In the genomic region with DNA sequence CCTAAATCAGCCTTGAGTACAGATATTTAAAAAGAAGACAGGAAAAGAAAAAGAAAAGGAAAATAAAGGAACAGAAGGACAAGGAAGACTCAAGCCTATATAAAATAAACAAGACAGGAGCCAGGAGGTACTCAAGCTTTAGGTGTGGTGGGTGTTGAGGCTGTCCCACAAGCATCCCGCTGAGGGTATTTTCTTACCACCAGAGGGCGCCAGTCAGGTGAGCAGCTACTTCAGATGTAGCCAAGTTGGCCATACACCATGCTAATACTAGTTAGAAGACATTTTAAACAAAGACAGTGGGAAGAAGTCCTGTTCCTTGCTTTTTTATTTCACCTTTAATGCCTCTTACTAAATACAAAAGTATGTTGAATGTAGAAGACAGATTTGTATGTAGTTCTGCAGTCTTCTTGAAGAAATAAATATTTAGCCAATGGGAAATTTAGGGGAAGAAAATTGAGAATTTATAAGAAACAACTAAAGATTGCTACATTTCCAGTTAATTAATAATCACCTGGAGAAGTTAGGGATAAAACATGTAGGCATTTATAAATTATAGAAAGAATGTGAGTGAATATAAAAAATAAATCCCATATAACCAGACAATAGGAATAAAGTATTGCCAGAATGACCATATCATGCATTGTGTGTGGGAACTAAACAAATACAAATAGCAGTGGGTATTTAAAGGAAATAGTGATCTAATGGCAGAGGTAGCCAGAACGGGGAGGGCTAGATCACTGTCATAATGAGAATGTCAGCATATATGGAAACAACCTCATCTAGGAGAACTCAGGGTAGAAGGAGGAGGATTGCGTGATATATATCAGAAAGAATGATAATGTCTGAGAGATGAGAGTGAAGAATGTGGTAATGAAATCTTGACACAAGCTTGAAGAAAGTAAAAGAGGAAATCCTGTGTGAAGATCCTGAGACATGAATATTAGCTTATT, we compare ENCODE assay signal across 10 cellular contexts.
DNase-seq lines count a peak whose midpoint lies in the region; ATAC-seq and TF ChIP-seq lines count a peak whose summit lies in the region.
"Had no signal": no experiment of that assay in that cellular context is flagged by ENCODE, and none has a peak within 500 bp of the region (broad histone marks: within the 10 kb centered on the region; RNA-seq: fewer than 3 reads in every experiment).

No MANE protein-coding gene starts in this region.

- H3K4me3 ChIP-seq in LNCaP clone FGC (ENCODE audit: low read depth, low read length): no peak overlapping the region
- no peak overlapping the region for H3K4me3 ChIP-seq in ascending aorta
- H3K4me3 ChIP-seq: BLaER1, skin epidermis had no signal

- ATAC-seq in GM21825 (IDR thresholded peaks at IDR 0.05; ENCODE audit: unreplicated experiment): peak; percentile 80

- H3K4me1 Mint-ChIP-seq in T-helper 2 cell treated with Interferon-gamma antibody and Interleukin-4, amounts not matched to agents 5 μg/mL and 100 μg/mL, for 36 hours (ENCODE audit: low read depth): peaks cover 24% of the 10 kb centered on the region
- peaks cover 5 to 14% of the 10 kb centered on the region in 2 donors for H3K4me1 Mint-ChIP-seq in immature natural killer cell

- DNase-seq in DMS153 (lab: John Stamatoyannopoulos, UW): peak; percentile 1
- no peak for DNase-seq in DMS153 treated with DMSO at 0.1 percent for 48 hours (lab: John Stamatoyannopoulos, UW; ENCODE audit: unreplicated experiment)
- DNase-seq in LNCaP clone FGC (ENCODE audit: low read depth): peak; percentile 41
- DNase-seq in T-helper 2 cell treated with Interferon-gamma antibody and Interleukin-4, amounts not matched to agents 5 μg/mL and 100 μg/mL, for 36 hours (ENCODE audit: low spot score): peak; percentile 57
- DNase-seq in ascending aorta (ENCODE audit: low spot score in 2 of 2): peak in 1 of 2 donors; percentile 76
- DNase-seq in immature natural killer cell: peak; percentile 46 to 53 (median 50)
- DNase-seq in stimulated activated CD4-positive, alpha-beta T cell treated with anti-CD3 and anti-CD28 coated beads, Interleukin-1b, Interleukin-23, amount 100 ng/mL, for 48 hours: peak; percentile 76

- H3K36me3 Mint-ChIP-seq in T-helper 2 cell treated with Interferon-gamma antibody and Interleukin-4, amounts not matched to agents 5 μg/mL and 100 μg/mL, for 36 hours (ENCODE audit: low read depth): no peaks in the 10 kb centered on the region
- peaks cover 0 to 14% (median 7%) of the 10 kb centered on the region in 3 donors for H3K36me3 Mint-ChIP-seq in immature natural killer cell

- intact Hi-C loops in ascending aorta (cut with DNase I): no loop called here

- H3K27me3 ChIP-seq in ascending aorta: no peaks in the 10 kb centered on the region
- H3K27me3 ChIP-seq: BLaER1 had no signal

- H3K27ac Mint-ChIP-seq in T-helper 2 cell treated with Interferon-gamma antibody and Interleukin-4, amounts not matched to agents 5 μg/mL and 100 μg/mL, for 36 hours: peak overlapping the region; percentile 1
- peak overlapping the region in 1 of 6 donors; percentile 29 for H3K27ac Mint-ChIP-seq in immature natural killer cell

- no peaks in the 10 kb centered on the region for H3K9me3 Mint-ChIP-seq in T-helper 2 cell treated with Interferon-gamma antibody and Interleukin-4, amounts not matched to agents 5 μg/mL and 100 μg/mL, for 36 hours
- no peaks in the 10 kb centered on the region for H3K9me3 Mint-ChIP-seq in immature natural killer cell

- H3K4me3 Mint-ChIP-seq in T-helper 2 cell treated with Interferon-gamma antibody and Interleukin-4, amounts not matched to agents 5 μg/mL and 100 μg/mL, for 36 hours: no peak overlapping the region
- no peak overlapping the region for H3K4me3 Mint-ChIP-seq in immature natural killer cell

- peak; percentile 82 for TF ChIP-seq CTCF in LNCaP clone FGC (IDR thresholded peaks at IDR 0.05; ENCODE audit: control insufficient read depth, extremely low read depth, insufficient read depth)
- peak in 2 of 3 experiments; percentile 46 to 55 for TF ChIP-seq CTCF in ascending aorta (IDR thresholded peaks at IDR 0.05)

- H3K36me3 ChIP-seq in ascending aorta: no peaks in the 10 kb centered on the region
- H3K36me3 ChIP-seq: BLaER1 had no signal

- no peaks in the 10 kb centered on the region for H3K9me3 ChIP-seq in ascending aorta
- H3K9me3 ChIP-seq: BLaER1 had no signal

- no peaks in the 10 kb centered on the region for H3K27me3 Mint-ChIP-seq in T-helper 2 cell treated with Interferon-gamma antibody and Interleukin-4, amounts not matched to agents 5 μg/mL and 100 μg/mL, for 36 hours (ENCODE audit: low read depth)
- no peaks in the 10 kb centered on the region for H3K27me3 Mint-ChIP-seq in immature natural killer cell (ENCODE audit: low read depth in 3 of 3)

- no peaks in the 10 kb centered on the region for H3K4me1 ChIP-seq in ascending aorta
- H3K4me1 ChIP-seq: BLaER1 had no signal

- no peak overlapping the region for H3K27ac ChIP-seq in ascending aorta
- H3K27ac ChIP-seq: BLaER1, skin epidermis had no signal
